24 cellular contexts compared by ENCODE assay signal in genomic region chrY:7461833-7462410, GRCh38.
DNase-seq lines count a peak whose midpoint lies in the region; ATAC-seq and TF ChIP-seq lines count a peak whose summit lies in the region.
"Had no signal": no experiment of that assay in that cellular context is flagged by ENCODE, and none has a peak within 500 bp of the region (broad histone marks: within the 10 kb centered on the region; RNA-seq: fewer than 3 reads in every experiment).

No MANE protein-coding gene starts in this region.

- no peak for TF ChIP-seq CTCF in choroid plexus epithelial cell (conservative IDR thresholded peaks at IDR 0.05; ENCODE audit: low read depth, low read length)

- H2AFZ ChIP-seq in mesenchymal stem cell (ENCODE audit: low read depth, low read length) = no peak overlapping the region

- WGBS in mesenchymal stem cell = no CpG with 5 or more reads among the region's 6 CpGs

- no peak overlapping the region for H3K23ac ChIP-seq in mesenchymal stem cell (ENCODE audit: low read length in 2 of 2)

- no peaks in the 10 kb centered on the region for H3K36me3 ChIP-seq in mesenchymal stem cell (ENCODE audit: control insufficient read depth in 1 of 2, insufficient read depth in 2 of 2, low read depth in 1 of 2, low read length in 2 of 2)
- H3K36me3 ChIP-seq: spleen, thoracic aorta had no signal

- no peak overlapping the region for H3K9ac ChIP-seq in mesenchymal stem cell (ENCODE audit: low read length)
- H3K9ac ChIP-seq: KMS-11, SK-N-SH had no signal

- ATAC-seq in HG03520 (IDR thresholded peaks at IDR 0.05; ENCODE audit: unreplicated experiment) = no peak
- ATAC-seq in HG02852 (IDR thresholded peaks at IDR 0.05; ENCODE audit: unreplicated experiment) = no peak
- ATAC-seq: activated CD4-positive, alpha-beta T cell treated with anti-CD3 and anti-CD28 coated beads for 36 hours; activated T-cell treated with anti-CD3 and anti-CD28 coated beads, Interleukin-2, amount 50 U/mL, for 4 hours; left lobe of liver; naive thymus-derived CD8-positive, alpha-beta T cell had no signal

- no peak overlapping the region for H2AK5ac ChIP-seq in mesenchymal stem cell (ENCODE audit: low read length, severe bottlenecking)

- H3K14ac ChIP-seq in mesenchymal stem cell (ENCODE audit: low read length in 2 of 2) = no peak overlapping the region

- H3K79me1 ChIP-seq in mesenchymal stem cell (replicated peaks; ENCODE audit: low read length, poor library complexity, severe bottlenecking) = no peaks in the 10 kb centered on the region

- DNase-seq in AG20443 (ENCODE audit: low spot score) = peak; percentile 39
- DNase-seq in M059J (ENCODE audit: low read depth) = peak; percentile 18
- peak; percentile 64 for DNase-seq in choroid plexus epithelial cell (ENCODE audit: low read depth)
- DNase-seq in mesenchymal stem cell = peak; percentile 70
- DNase-seq in 8988T = no peak
- DNase-seq in putamen (ENCODE audit: low spot score) = no peak
- DNase-seq: activated CD4-positive, alpha-beta T cell treated with anti-CD3 and anti-CD28 coated beads for 36 hours; activated naive CD4-positive, alpha-beta T cell; activated T-cell treated with anti-CD3 and anti-CD28 coated beads, Interleukin-2, amount 50 U/mL, for 4 hours; mesendoderm; MV-4-11; naive thymus-derived CD8-positive, alpha-beta T cell; NCI-H1694; retina; SK-N-SH; spleen; stimulated activated CD4-positive, alpha-beta T cell treated with anti-CD3 and anti-CD28 coated beads, Interleukin-4, amount 100 ng/mL, for 24 hours; stimulated activated naive CD4-positive, alpha-beta T cell; T-helper 2 cell had no signal

- H2BK15ac ChIP-seq in mesenchymal stem cell (ENCODE audit: low read depth, poor library complexity, severe bottlenecking) = no peak overlapping the region

- H3K27ac ChIP-seq in mesenchymal stem cell (ENCODE audit: low read length, poor library complexity, severe bottlenecking) = peak overlapping the region; percentile 57
- H3K27ac ChIP-seq: KMS-11, spleen, thoracic aorta had no signal

- H3K9me3 ChIP-seq in mesenchymal stem cell (ENCODE audit: control insufficient read depth, low read length) = no peaks in the 10 kb centered on the region
- H3K9me3 ChIP-seq: SK-N-SH, spleen, thoracic aorta had no signal

- no peak overlapping the region for H3K4ac ChIP-seq in mesenchymal stem cell (ENCODE audit: low read depth in 1 of 2, low read length in 2 of 2)

- no peaks in the 10 kb centered on the region for H3K27me3 ChIP-seq in mesenchymal stem cell (ENCODE audit: control insufficient read depth in 1 of 2, insufficient read depth in 1 of 2, low read length in 2 of 2)
- H3K27me3 ChIP-seq: spleen had no signal

- H2BK12ac ChIP-seq in mesenchymal stem cell (ENCODE audit: low read length in 2 of 2) = no peak overlapping the region

- no peak overlapping the region for H2BK5ac ChIP-seq in mesenchymal stem cell (ENCODE audit: low read depth, low read length, poor library complexity, severe bottlenecking)

- H3K4me2 ChIP-seq in mesenchymal stem cell (ENCODE audit: low read length, poor library complexity, severe bottlenecking) = no peak overlapping the region
- H3K4me2 ChIP-seq: KMS-11, SK-N-SH had no signal

- no peak overlapping the region for H2BK120ac ChIP-seq in mesenchymal stem cell (ENCODE audit: low read depth, low read length)

- H3K4me1 ChIP-seq in mesenchymal stem cell (ENCODE audit: control insufficient read depth, insufficient read depth, low read depth, low read length) = no peaks in the 10 kb centered on the region
- H3K4me1 ChIP-seq: spleen had no signal

- no peak overlapping the region for H4K91ac ChIP-seq in mesenchymal stem cell (ENCODE audit: low read length)

- H4K8ac ChIP-seq in mesenchymal stem cell (ENCODE audit: low read length) = no peak overlapping the region

- H3K18ac ChIP-seq in mesenchymal stem cell (ENCODE audit: low read depth in 1 of 2, low read length in 2 of 2) = no peak overlapping the region

- no peak overlapping the region for H3K4me3 ChIP-seq in choroid plexus epithelial cell (ENCODE audit: low read depth, low read length)
- no peak overlapping the region for H3K4me3 ChIP-seq in mesenchymal stem cell (ENCODE audit: insufficient read depth in 1 of 2, low read depth in 1 of 2, low read length in 2 of 2)
- H3K4me3 ChIP-seq: spleen, thoracic aorta had no signal

Comparison
In these comparisons a context has a peak if more than half of its experiments do, and no peak if none do; other contexts are left out.
1. DNase-seq: peak in AG20443 (single experiment), M059J (single experiment), choroid plexus epithelial cell (single experiment) and mesenchymal stem cell (single experiment); none in 8988T (single experiment) and putamen (single experiment).